ENCODE assay signal across 14 cellular contexts in genomic region chr7:81370857-81371256, GRCh38.
A peak's percentile ranks its signal among the peaks of the same experiment; 100 is the strongest.
DNase-seq lines count a peak whose midpoint lies in the region; ATAC-seq and TF ChIP-seq lines count a peak whose summit lies in the region.
"Had no signal": no experiment of that assay in that cellular context is flagged by ENCODE, and none has a peak within 500 bp of the region (broad histone marks: within the 10 kb centered on the region; RNA-seq: fewer than 3 reads in every experiment).

No MANE protein-coding gene starts in this region.

- DNase-seq in MCF 10A (ENCODE audit: unreplicated experiment) (no peak), mammary epithelial cell (no peak), Panc1 (ENCODE audit: low read depth, low spot score) (no peak), fibroblast of gingiva (ENCODE audit: low read depth) (peak; percentile 70), mesothelial cell of epicardium (ENCODE audit: low spot score in 2 of 2, unreplicated experiment in 2 of 2) (no peak), UCSD-AML1 (lab: John Stamatoyannopoulos, UW; ENCODE audit: unreplicated experiment) (no peak)
- DNase-seq in activated T-cell treated with anti-CD3 and anti-CD28 coated beads, Interleukin-2, amount 50 U/mL, for 24 hours = no peak
- no peak for DNase-seq in activated CD4-positive, alpha-beta T cell treated with anti-CD3 and anti-CD28 coated beads for 1 hour
- DNase-seq: 8988T; CD4-positive, CD25-positive, alpha-beta regulatory T cell; DMS 273 treated with DMSO at 0.1 percent for 48 hours had no signal

- H3K27ac Mint-ChIP-seq in MCF 10A (ENCODE audit: low read depth, unreplicated experiment) = peak overlapping the region; percentile 42
- H3K27ac Mint-ChIP-seq in mesothelial cell of epicardium = peak overlapping the region; percentile 41
- no peak overlapping the region for H3K27ac Mint-ChIP-seq in activated T-cell treated with anti-CD3 and anti-CD28 coated beads, Interleukin-2, amount 50 U/mL, for 24 hours
- H3K27ac Mint-ChIP-seq: CD4-positive, CD25-positive, alpha-beta regulatory T cell had no signal

- no peaks in the 10 kb centered on the region for H3K9me3 Mint-ChIP-seq in MCF 10A (ENCODE audit: unreplicated experiment)
- peaks cover 12% of the 10 kb centered on the region for H3K9me3 Mint-ChIP-seq in mesothelial cell of epicardium
- peaks cover 1% of the 10 kb centered on the region for H3K9me3 Mint-ChIP-seq in activated T-cell treated with anti-CD3 and anti-CD28 coated beads, Interleukin-2, amount 50 U/mL, for 24 hours

- no peaks in the 10 kb centered on the region for H3K79me2 ChIP-seq in mammary epithelial cell (ENCODE audit: insufficient read depth, low read length)

- no peaks in the 10 kb centered on the region for H3K27me3 ChIP-seq in mammary epithelial cell (ENCODE audit: insufficient read depth, low read length)
- no peaks in the 10 kb centered on the region for H3K27me3 ChIP-seq in Panc1 (ENCODE audit: control insufficient read depth, insufficient read depth, low read length)
- H3K27me3 ChIP-seq: BLaER1 treated with 17β-estradiol and CSF1 and Interleukin-3, amounts not matched to agents 10 nM and 100 nM had no signal

- no peak overlapping the region for H2AFZ ChIP-seq in mammary epithelial cell (ENCODE audit: low read depth, low read length)

- in situ Hi-C loops in mammary epithelial cell (cut with MboI; ENCODE audit: low sequenced_read_pairs in 2 of 2) (no loop called here), Panc1 (cut with HindIII; ENCODE audit: low pct_unique_long_range_greater_than_20kb, low sequenced_read_pairs) (no loop called here)

- H3K36me3 Mint-ChIP-seq in MCF 10A (ENCODE audit: insufficient read depth, unreplicated experiment) (no peaks in the 10 kb centered on the region), mesothelial cell of epicardium (peaks cover 3% of the 10 kb centered on the region)
- H3K36me3 Mint-ChIP-seq in activated T-cell treated with anti-CD3 and anti-CD28 coated beads, Interleukin-2, amount 50 U/mL, for 24 hours (ENCODE audit: low read depth) = no peaks in the 10 kb centered on the region
- H3K36me3 Mint-ChIP-seq: CD4-positive, CD25-positive, alpha-beta regulatory T cell had no signal

- ATAC-seq in Panc1 = no peak
- ATAC-seq: HepG2 had no signal

- H3K27ac ChIP-seq in mammary epithelial cell (ENCODE audit: insufficient read depth, low read depth, low read length) (no peak overlapping the region), Panc1 (ENCODE audit: low read length) (peak overlapping the region; percentile 45; the same call in 1 of the 2 replicates)
- H3K27ac ChIP-seq: BLaER1 treated with 17β-estradiol and CSF1 and Interleukin-3, amounts not matched to agents 10 nM and 100 nM had no signal

- H3K4me2 ChIP-seq in mammary epithelial cell (ENCODE audit: insufficient read depth, low read depth, low read length) = no peak overlapping the region
- H3K4me2 ChIP-seq: BLaER1 treated with 17β-estradiol and CSF1 and Interleukin-3, amounts not matched to agents 10 nM and 100 nM had no signal

- H3K4me3 ChIP-seq in mammary epithelial cell (replicated peaks in 1 of 3; ENCODE audit: insufficient read depth in 1 of 3, low read depth in 2 of 3, low read length in 3 of 3) (no peak overlapping the region), Panc1 (ENCODE audit: low read depth in 2 of 2, low read length in 2 of 2) (no peak overlapping the region)
- H3K4me3 ChIP-seq: BLaER1 treated with 17β-estradiol and CSF1 and Interleukin-3, amounts not matched to agents 10 nM and 100 nM; HAP-1 had no signal

- H3K4me1 ChIP-seq in mammary epithelial cell (ENCODE audit: insufficient read depth, low read length) = peaks cover 7% of the 10 kb centered on the region
- no peaks in the 10 kb centered on the region; the same call in 1 of the 2 replicates for H3K4me1 ChIP-seq in Panc1 (ENCODE audit: control insufficient read depth, insufficient read depth, low read length)
- H3K4me1 ChIP-seq: BLaER1 treated with 17β-estradiol and CSF1 and Interleukin-3, amounts not matched to agents 10 nM and 100 nM had no signal

- no peak overlapping the region for H3K4me3 Mint-ChIP-seq in MCF 10A (ENCODE audit: unreplicated experiment)
- no peak overlapping the region for H3K4me3 Mint-ChIP-seq in mesothelial cell of epicardium
- no peak overlapping the region for H3K4me3 Mint-ChIP-seq in activated T-cell treated with anti-CD3 and anti-CD28 coated beads, Interleukin-2, amount 50 U/mL, for 24 hours
- H3K4me3 Mint-ChIP-seq: CD4-positive, CD25-positive, alpha-beta regulatory T cell had no signal

- TF ChIP-seq CTCF in MCF 10A (IDR thresholded peaks at IDR 0.05; ENCODE audit: unreplicated experiment) = no peak
- TF ChIP-seq CTCF in mammary epithelial cell (conservative IDR thresholded peaks at IDR 0.05 in 1 of 2, IDR thresholded peaks at IDR 0.05 in 1 of 2; ENCODE audit: extremely low read depth in 1 of 2, insufficient read depth in 1 of 2, low read depth in 1 of 2, low read length in 2 of 2) = no peak
- TF ChIP-seq CTCF in Panc1 (IDR thresholded peaks at IDR 0.05) = no peak
- no peak for TF ChIP-seq CTCF in mesothelial cell of epicardium (IDR thresholded peaks at IDR 0.05; ENCODE audit: unreplicated experiment)

- H3K9me3 ChIP-seq in mammary epithelial cell (replicated peaks; ENCODE audit: insufficient read depth, low read length) (no peaks in the 10 kb centered on the region), Panc1 (ENCODE audit: control insufficient read depth, insufficient read depth, low read depth, low read length) (no peaks in the 10 kb centered on the region)
- H3K9me3 ChIP-seq: BLaER1 treated with 17β-estradiol and CSF1 and Interleukin-3, amounts not matched to agents 10 nM and 100 nM; HAP-1 had no signal

- no peaks in the 10 kb centered on the region for H4K20me1 ChIP-seq in mammary epithelial cell (ENCODE audit: insufficient read depth, low read length)
- H4K20me1 ChIP-seq: BLaER1 treated with 17β-estradiol and CSF1 and Interleukin-3, amounts not matched to agents 10 nM and 100 nM had no signal

- H3K36me3 ChIP-seq in mammary epithelial cell (ENCODE audit: insufficient read depth, low read length) (no peaks in the 10 kb centered on the region), Panc1 (ENCODE audit: control insufficient read depth, insufficient read depth, low read length) (no peaks in the 10 kb centered on the region)
- H3K36me3 ChIP-seq: BLaER1 treated with 17β-estradiol and CSF1 and Interleukin-3, amounts not matched to agents 10 nM and 100 nM; HAP-1 had no signal

- 100% methylated on average over 1 of the region's 1 CpG for WGBS in mammary epithelial cell (ENCODE audit: low coverage, missing lambda C conversion rate)

- POLR2A ChIA-PET in MCF 10A (lab: Yijun Ruan, JAX) (interaction anchor here (0.7 kb wide), 1 partner anchor 103 kb away, joined by 3 read pairs; no protein-coding TSS in a partner anchor), Panc1 (lab: Charles Lee) (no interaction called here)

- no TSS peak for BruUV-seq in MCF 10A (replicated peaks; lab: Mats Ljungman, UMichigan)
- BruUV-seq in mammary epithelial cell (replicated peaks; lab: Mats Ljungman, UMichigan) = no TSS peak
- no TSS peak for BruUV-seq in Panc1 (replicated peaks; lab: Mats Ljungman, UMichigan)

- peaks cover 13% of the 10 kb centered on the region for H3K4me1 Mint-ChIP-seq in MCF 10A (ENCODE audit: insufficient read depth, unreplicated experiment)
- peaks cover 9% of the 10 kb centered on the region for H3K4me1 Mint-ChIP-seq in mesothelial cell of epicardium
- H3K4me1 Mint-ChIP-seq in activated T-cell treated with anti-CD3 and anti-CD28 coated beads, Interleukin-2, amount 50 U/mL, for 24 hours (ENCODE audit: low read depth) = no peaks in the 10 kb centered on the region
- H3K4me1 Mint-ChIP-seq: CD4-positive, CD25-positive, alpha-beta regulatory T cell had no signal

- dilution Hi-C loops in mammary epithelial cell (cut with HindIII; ENCODE audit: low sequenced_read_pairs) = no loop called here

- intact Hi-C loops in MCF 10A (cut with micrococcal nuclease) (no loop called here), mammary epithelial cell (cut with micrococcal nuclease) (no loop called here), Panc1 (cut with micrococcal nuclease; ENCODE audit: unreplicated experiment) (no loop called here)

- H3K27me3 Mint-ChIP-seq in MCF 10A (ENCODE audit: insufficient read depth, unreplicated experiment) (no peaks in the 10 kb centered on the region), mesothelial cell of epicardium (ENCODE audit: low read depth) (no peaks in the 10 kb centered on the region)
- no peaks in the 10 kb centered on the region for H3K27me3 Mint-ChIP-seq in activated T-cell treated with anti-CD3 and anti-CD28 coated beads, Interleukin-2, amount 50 U/mL, for 24 hours
- H3K27me3 Mint-ChIP-seq: CD4-positive, CD25-positive, alpha-beta regulatory T cell had no signal

- H3K9ac ChIP-seq in mammary epithelial cell (ENCODE audit: insufficient read depth, low read length) = no peak overlapping the region
- H3K9ac ChIP-seq: BLaER1 treated with 17β-estradiol and CSF1 and Interleukin-3, amounts not matched to agents 10 nM and 100 nM had no signal

- CTCF ChIA-PET in MCF 10A (lab: Yijun Ruan, JAX) (no interaction called here), mammary epithelial cell (lab: Charles Lee; ENCODE audit: low non-redundant PET) (no interaction called here), Panc1 (lab: Charles Lee) (no interaction called here)
